28 cellular contexts compared by ENCODE assay signal in the genomic region with DNA sequence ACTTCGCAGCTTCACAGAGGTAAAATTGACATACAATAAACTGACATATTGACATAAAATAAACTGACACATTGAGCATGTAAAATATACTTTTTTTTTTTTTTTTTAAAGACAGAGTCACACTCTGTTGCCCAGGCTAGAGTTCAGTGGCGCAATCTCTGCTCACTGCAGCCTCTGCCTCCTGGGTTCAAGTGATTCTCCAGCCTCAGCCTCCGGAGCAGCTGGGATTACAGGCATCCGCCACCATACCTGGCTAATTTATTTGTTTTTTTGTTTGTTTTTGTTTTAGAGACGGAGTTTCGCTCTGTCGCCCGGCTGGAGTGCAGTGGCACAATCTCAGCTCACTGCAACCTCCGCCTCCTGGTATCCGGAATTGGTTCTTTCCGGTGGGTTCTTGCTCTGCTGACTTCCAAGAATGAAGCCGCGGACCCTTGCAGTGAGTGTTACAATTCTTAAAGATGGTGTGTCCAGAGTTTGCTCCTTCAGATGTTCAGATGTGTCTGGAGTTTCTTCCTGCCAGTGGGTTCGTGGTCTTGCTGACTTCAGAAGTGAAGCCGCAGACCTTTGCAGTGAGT.
"Had no signal": no experiment of that assay in that cellular context is flagged by ENCODE, and none has a peak within 500 bp of the region (broad histone marks: within the 10 kb centered on the region; RNA-seq: fewer than 3 reads in every experiment).

No MANE protein-coding gene starts in this region.

- H3K9me3 Mint-ChIP-seq: activated naive CD4-positive, alpha-beta T cell treated with anti-CD3 and anti-CD28 coated beads for 36 hours; activated naive CD8-positive, alpha-beta T cell treated with anti-CD3 and anti-CD28 coated beads, Interleukin-2, amount 10 ng/mL, durations not matched to agents 7 days and 5 days; central memory CD8-positive, alpha-beta T cell; effector memory CD8-positive, alpha-beta T cell; type B pancreatic cell had no signal

- H3K27me3 ChIP-seq: breast epithelium, dorsolateral prefrontal cortex, spleen, vagina had no signal

- H3K36me3 ChIP-seq: breast epithelium, lower lobe of right lung, spleen, thoracic aorta, vagina had no signal

- H3K9me3 ChIP-seq: breast epithelium, lower lobe of right lung, mucosa of descending colon, spleen, thoracic aorta, vagina had no signal

- H3K27ac ChIP-seq: breast epithelium, dorsolateral prefrontal cortex, thoracic aorta, vagina had no signal

- H3K36me3 Mint-ChIP-seq: activated naive CD8-positive, alpha-beta T cell treated with anti-CD3 and anti-CD28 coated beads, Interleukin-2, amount 10 ng/mL, durations not matched to agents 7 days and 5 days; naive B cell; type B pancreatic cell; WTC11 had no signal

- H3K4me1 ChIP-seq: breast epithelium, vagina had no signal

- H3K27me3 Mint-ChIP-seq: central memory CD8-positive, alpha-beta T cell; naive B cell; progenitor cell of endocrine pancreas had no signal

- H3K4me3 Mint-ChIP-seq: activated CD4-positive, alpha-beta T cell treated with anti-CD3 and anti-CD28 coated beads for 36 hours; activated naive CD4-positive, alpha-beta T cell treated with anti-CD3 and anti-CD28 coated beads for 36 hours; activated naive CD8-positive, alpha-beta T cell treated with anti-CD3 and anti-CD28 coated beads, Interleukin-2, amount 10 ng/mL, durations not matched to agents 7 days and 5 days; central memory CD8-positive, alpha-beta T cell; type B pancreatic cell; WTC11 had no signal

- H3K27ac Mint-ChIP-seq: activated CD4-positive, alpha-beta T cell treated with anti-CD3 and anti-CD28 coated beads for 36 hours; activated naive CD4-positive, alpha-beta T cell treated with anti-CD3 and anti-CD28 coated beads for 36 hours; activated naive CD8-positive, alpha-beta T cell treated with anti-CD3 and anti-CD28 coated beads, Interleukin-2, amount 10 ng/mL, durations not matched to agents 7 days and 5 days; progenitor cell of endocrine pancreas; type B pancreatic cell; WTC11 had no signal

- H3K4me3 ChIP-seq: breast epithelium, dorsolateral prefrontal cortex, lower lobe of right lung, mucosa of descending colon, spleen, thoracic aorta, vagina had no signal

- DNase-seq: activated CD4-positive, alpha-beta T cell treated with anti-CD3 and anti-CD28 coated beads for 36 hours; activated CD4-positive, alpha-beta T cell treated with anti-CD3 and anti-CD28 coated beads, Interleukin-2, amount 50 U/mL, for 4 hours; activated naive CD4-positive, alpha-beta T cell treated with anti-CD3 and anti-CD28 coated beads for 36 hours; activated naive CD8-positive, alpha-beta T cell treated with anti-CD3 and anti-CD28 coated beads, Interleukin-2, amount 10 ng/mL, durations not matched to agents 7 days and 5 days; activated T-cell treated with anti-CD3 and anti-CD28 coated beads, Interleukin-2, amount 50 U/mL, for 48 hours; amniotic stem cell; dorsolateral prefrontal cortex; effector memory CD8-positive, alpha-beta T cell; foreskin melanocyte; hippocampal formation; islet precursor cell; left cardiac atrium; lower lobe of right lung; mesendoderm; naive B cell; spleen; stimulated activated CD4-positive, alpha-beta T cell treated with anti-CD3 and anti-CD28 coated beads, Interleukin-4, amount 100 ng/mL, for 24 hours; stimulated activated naive CD4-positive, alpha-beta T cell treated with Interleukin-2 at 50 U/mL for 16 hours; T-helper 9 cell had no signal

- ATAC-seq: activated CD4-positive, alpha-beta T cell treated with anti-CD3 and anti-CD28 coated beads for 36 hours; effector memory CD8-positive, alpha-beta T cell; esophagus mucosa; left cardiac atrium; mucosa of descending colon; WTC11 had no signal

- H3K4me1 Mint-ChIP-seq: activated CD4-positive, alpha-beta T cell treated with anti-CD3 and anti-CD28 coated beads for 36 hours had no signal
